Comparison of ENCODE assay signal across 8 cellular contexts in the genomic region with DNA sequence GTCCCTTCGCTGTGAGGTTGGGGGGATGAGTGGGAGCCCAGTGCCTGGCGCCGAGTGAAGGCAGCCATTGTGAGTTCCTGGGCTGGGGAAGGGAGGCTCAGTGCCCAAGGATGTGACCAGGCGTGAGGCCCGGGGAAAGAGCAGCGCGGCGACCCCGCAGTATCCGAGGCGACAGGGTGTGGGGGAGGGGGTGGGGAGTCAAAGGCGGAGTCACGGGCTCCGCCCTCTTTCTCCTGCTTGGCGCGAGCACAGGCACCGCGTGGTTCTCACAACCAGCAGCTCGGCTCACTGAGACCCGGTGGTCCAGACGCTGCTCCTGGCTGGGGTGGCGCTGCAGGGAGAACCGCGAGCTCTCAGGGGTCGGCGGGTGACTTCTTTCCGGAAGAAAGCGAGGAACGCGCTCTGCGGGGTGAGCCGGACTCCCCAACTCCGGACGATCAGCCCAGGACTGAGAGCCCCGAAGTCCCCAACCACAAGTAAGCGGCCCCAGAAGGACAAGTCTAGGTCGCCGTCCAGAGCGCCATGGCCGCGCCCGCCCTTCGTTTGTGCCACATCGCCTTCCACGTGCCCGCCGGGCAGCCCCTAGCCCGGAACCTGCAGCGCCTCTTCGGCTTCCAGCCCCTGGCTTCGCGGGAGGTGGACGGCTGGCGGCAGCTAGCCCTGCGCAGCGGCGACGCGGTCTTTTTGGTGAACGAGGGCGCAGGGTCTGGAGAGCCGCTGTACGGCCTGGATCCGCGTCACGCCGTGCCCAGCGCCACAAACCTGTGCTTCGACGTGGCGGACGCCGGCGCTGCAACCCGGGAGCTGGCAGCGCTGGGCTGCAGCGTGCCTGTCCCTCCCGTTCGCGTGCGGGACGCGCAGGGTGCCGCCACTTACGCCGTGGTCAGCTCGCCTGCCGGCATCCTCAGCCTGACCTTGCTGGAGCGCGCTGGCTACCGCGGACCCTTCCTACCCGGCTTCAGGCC. TPM values are rescaled to one million over a fixed set of nuclear protein-coding genes. Genes with fewer than 3 reads are reported as not detected.
DNase-seq lines count a peak whose midpoint lies in the region; ATAC-seq and TF ChIP-seq lines count a peak whose summit lies in the region.

A gene (plus strand): TSS at position 269 of the 965 bp plus-strand sequence. CDS start 254 bp downstream, at position 523.

- H2AFZ ChIP-seq in hepatocyte: peak within 1 kb of the TSS; percentile 90

- H3K79me2 ChIP-seq in hepatocyte: peaks cover 3% of the 10 kb centered on the region

- no peak within 1 kb of the TSS for H3K9ac ChIP-seq in rectal smooth muscle tissue (ENCODE audit: low read length)

- no peaks in the 10 kb centered on the region for H3K27me3 ChIP-seq in hepatocyte
- no peaks in the 10 kb centered on the region for H3K27me3 ChIP-seq in rectal smooth muscle tissue (ENCODE audit: control insufficient read depth, insufficient read depth, low read length)

- H3K9me3 ChIP-seq in hepatocyte (ENCODE audit: low read depth): no peaks in the 10 kb centered on the region

- H3K9me2 ChIP-seq in hepatocyte (replicated peaks; ENCODE audit: insufficient read depth): no peaks in the 10 kb centered on the region

- H3K27ac ChIP-seq in hepatocyte (peak within 1 kb of the TSS; percentile 23), rectal smooth muscle tissue (ENCODE audit: low read depth, low read length) (no peak within 1 kb of the TSS)

- ATAC-seq in HG03432 (IDR thresholded peaks at IDR 0.05; ENCODE audit: unreplicated experiment) (peak; percentile 74), SK-N-SH treated with all-trans-retinoic acid at 6 μM for 48 hours (peak; percentile 72)

- H3K36me3 ChIP-seq in hepatocyte (replicated peaks; ENCODE audit: insufficient read depth, low read depth): no peaks in the 10 kb centered on the region
- peaks cover 1% of the 10 kb centered on the region for H3K36me3 ChIP-seq in rectal smooth muscle tissue (ENCODE audit: control insufficient read depth, insufficient read depth, low read length)

- WGBS in hepatocyte (ENCODE audit: low lambda C conversion rate, missing lambda C conversion rate): 33% methylated on average over 75 of the region's 93 CpGs

- TF ChIP-seq CTCF in hepatocyte (IDR thresholded peaks at IDR 0.05; ENCODE audit: poor library complexity): no peak

- no peaks in the 10 kb centered on the region for H4K20me1 ChIP-seq in hepatocyte (ENCODE audit: insufficient read depth, poor library complexity, severe bottlenecking)

- peaks cover 9% of the 10 kb centered on the region for H3K4me1 ChIP-seq in hepatocyte (ENCODE audit: insufficient read depth)
- H3K4me1 ChIP-seq in rectal smooth muscle tissue (ENCODE audit: control insufficient read depth, insufficient read depth, low read length): peaks cover 3% of the 10 kb centered on the region

- DNase-seq in ELF-1 (ENCODE audit: low read depth, low spot score): peak; percentile 95
- peak; percentile 33 for DNase-seq in amniotic epithelial cell (ENCODE audit: low read depth)
- peak; percentile 79 for DNase-seq in hepatocyte (ENCODE audit: low spot score)
- DNase-seq in HCEC 1CT: no peak
- DNase-seq in GDM1 (lab: John Stamatoyannopoulos, UW): no peak

- H3K4me2 ChIP-seq in hepatocyte: peak within 1 kb of the TSS; percentile 90

- peak within 1 kb of the TSS; percentile 23 for H3K4me3 ChIP-seq in hepatocyte
- peak within 1 kb of the TSS; percentile 66 for H3K4me3 ChIP-seq in rectal smooth muscle tissue (ENCODE audit: low read length)

TF ChIP-seq in SK-N-SH treated with all-trans-retinoic acid at 6 μM for 48 hours, 23 proteins besides CTCF, POLR2A, EP300 and RAD21 (continues in another document):
- TF ChIP-seq OSR1 (CRISPR knock-in tag; IDR thresholded peaks at IDR 0.05): no peak
- no peak for TF ChIP-seq GLIS3 (CRISPR knock-in tag; IDR thresholded peaks at IDR 0.05)
- TF ChIP-seq, protein P1, sequence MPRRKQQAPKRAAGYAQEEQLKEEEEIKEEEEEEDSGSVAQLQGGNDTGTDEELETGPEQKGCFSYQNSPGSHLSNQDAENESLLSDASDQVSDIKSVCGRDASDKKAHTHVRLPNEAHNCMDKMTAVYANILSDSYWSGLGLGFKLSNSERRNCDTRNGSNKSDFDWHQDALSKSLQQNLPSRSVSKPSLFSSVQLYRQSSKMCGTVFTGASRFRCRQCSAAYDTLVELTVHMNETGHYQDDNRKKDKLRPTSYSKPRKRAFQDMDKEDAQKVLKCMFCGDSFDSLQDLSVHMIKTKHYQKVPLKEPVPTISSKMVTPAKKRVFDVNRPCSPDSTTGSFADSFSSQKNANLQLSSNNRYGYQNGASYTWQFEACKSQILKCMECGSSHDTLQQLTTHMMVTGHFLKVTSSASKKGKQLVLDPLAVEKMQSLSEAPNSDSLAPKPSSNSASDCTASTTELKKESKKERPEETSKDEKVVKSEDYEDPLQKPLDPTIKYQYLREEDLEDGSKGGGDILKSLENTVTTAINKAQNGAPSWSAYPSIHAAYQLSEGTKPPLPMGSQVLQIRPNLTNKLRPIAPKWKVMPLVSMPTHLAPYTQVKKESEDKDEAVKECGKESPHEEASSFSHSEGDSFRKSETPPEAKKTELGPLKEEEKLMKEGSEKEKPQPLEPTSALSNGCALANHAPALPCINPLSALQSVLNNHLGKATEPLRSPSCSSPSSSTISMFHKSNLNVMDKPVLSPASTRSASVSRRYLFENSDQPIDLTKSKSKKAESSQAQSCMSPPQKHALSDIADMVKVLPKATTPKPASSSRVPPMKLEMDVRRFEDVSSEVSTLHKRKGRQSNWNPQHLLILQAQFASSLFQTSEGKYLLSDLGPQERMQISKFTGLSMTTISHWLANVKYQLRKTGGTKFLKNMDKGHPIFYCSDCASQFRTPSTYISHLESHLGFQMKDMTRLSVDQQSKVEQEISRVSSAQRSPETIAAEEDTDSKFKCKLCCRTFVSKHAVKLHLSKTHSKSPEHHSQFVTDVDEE (CRISPR knock-in tag; IDR thresholded peaks at IDR 0.05): no peak
- TF ChIP-seq ZNF565 (CRISPR knock-in tag; conservative IDR thresholded peaks at IDR 0.05; ENCODE audit: low read depth): no peak
- no peak for TF ChIP-seq TOX (CRISPR knock-in tag; IDR thresholded peaks at IDR 0.05; ENCODE audit: borderline replicate concordance)
- no peak for TF ChIP-seq SNAI2 (CRISPR knock-in tag; IDR thresholded peaks at IDR 0.05)
- TF ChIP-seq, protein P2, sequence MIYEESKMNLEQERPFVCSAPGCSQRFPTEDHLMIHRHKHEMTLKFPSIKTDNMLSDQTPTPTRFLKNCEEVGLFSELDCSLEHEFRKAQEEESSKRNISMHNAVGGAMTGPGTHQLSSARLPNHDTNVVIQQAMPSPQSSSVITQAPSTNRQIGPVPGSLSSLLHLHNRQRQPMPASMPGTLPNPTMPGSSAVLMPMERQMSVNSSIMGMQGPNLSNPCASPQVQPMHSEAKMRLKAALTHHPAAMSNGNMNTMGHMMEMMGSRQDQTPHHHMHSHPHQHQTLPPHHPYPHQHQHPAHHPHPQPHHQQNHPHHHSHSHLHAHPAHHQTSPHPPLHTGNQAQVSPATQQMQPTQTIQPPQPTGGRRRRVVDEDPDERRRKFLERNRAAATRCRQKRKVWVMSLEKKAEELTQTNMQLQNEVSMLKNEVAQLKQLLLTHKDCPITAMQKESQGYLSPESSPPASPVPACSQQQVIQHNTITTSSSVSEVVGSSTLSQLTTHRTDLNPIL (CRISPR knock-in tag; IDR thresholded peaks at IDR 0.05; ENCODE audit: low read depth): no peak
- TF ChIP-seq, protein P3, sequence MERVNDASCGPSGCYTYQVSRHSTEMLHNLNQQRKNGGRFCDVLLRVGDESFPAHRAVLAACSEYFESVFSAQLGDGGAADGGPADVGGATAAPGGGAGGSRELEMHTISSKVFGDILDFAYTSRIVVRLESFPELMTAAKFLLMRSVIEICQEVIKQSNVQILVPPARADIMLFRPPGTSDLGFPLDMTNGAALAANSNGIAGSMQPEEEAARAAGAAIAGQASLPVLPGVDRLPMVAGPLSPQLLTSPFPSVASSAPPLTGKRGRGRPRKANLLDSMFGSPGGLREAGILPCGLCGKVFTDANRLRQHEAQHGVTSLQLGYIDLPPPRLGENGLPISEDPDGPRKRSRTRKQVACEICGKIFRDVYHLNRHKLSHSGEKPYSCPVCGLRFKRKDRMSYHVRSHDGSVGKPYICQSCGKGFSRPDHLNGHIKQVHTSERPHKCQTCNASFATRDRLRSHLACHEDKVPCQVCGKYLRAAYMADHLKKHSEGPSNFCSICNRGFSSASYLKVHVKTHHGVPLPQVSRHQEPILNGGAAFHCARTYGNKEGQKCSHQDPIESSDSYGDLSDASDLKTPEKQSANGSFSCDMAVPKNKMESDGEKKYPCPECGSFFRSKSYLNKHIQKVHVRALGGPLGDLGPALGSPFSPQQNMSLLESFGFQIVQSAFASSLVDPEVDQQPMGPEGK (CRISPR knock-in tag; IDR thresholded peaks at IDR 0.05; ENCODE audit: borderline replicate concordance): no peak
- no peak for TF ChIP-seq ZC3H10 (CRISPR knock-in tag; IDR thresholded peaks at IDR 0.05)
- TF ChIP-seq, protein P4, sequence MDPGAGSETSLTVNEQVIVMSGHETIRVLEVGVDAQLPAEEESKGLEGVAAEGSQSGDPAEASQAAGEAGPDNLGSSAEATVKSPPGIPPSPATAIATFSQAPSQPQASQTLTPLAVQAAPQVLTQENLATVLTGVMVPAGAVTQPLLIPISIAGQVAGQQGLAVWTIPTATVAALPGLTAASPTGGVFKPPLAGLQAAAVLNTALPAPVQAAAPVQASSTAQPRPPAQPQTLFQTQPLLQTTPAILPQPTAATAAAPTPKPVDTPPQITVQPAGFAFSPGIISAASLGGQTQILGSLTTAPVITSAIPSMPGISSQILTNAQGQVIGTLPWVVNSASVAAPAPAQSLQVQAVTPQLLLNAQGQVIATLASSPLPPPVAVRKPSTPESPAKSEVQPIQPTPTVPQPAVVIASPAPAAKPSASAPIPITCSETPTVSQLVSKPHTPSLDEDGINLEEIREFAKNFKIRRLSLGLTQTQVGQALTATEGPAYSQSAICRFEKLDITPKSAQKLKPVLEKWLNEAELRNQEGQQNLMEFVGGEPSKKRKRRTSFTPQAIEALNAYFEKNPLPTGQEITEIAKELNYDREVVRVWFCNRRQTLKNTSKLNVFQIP (CRISPR knock-in tag; IDR thresholded peaks at IDR 0.05; ENCODE audit: borderline replicate concordance, low read depth): no peak
- TF ChIP-seq, protein P5, sequence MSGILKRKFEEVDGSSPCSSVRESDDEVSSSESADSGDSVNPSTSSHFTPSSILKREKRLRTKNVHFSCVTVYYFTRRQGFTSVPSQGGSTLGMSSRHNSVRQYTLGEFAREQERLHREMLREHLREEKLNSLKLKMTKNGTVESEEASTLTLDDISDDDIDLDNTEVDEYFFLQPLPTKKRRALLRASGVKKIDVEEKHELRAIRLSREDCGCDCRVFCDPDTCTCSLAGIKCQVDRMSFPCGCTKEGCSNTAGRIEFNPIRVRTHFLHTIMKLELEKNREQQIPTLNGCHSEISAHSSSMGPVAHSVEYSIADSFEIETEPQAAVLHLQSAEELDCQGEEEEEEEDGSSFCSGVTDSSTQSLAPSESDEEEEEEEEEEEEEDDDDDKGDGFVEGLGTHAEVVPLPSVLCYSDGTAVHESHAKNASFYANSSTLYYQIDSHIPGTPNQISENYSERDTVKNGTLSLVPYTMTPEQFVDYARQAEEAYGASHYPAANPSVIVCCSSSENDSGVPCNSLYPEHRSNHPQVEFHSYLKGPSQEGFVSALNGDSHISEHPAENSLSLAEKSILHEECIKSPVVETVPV (CRISPR knock-in tag; IDR thresholded peaks at IDR 0.05): no peak
- TF ChIP-seq ZFP3 (CRISPR knock-in tag; IDR thresholded peaks at IDR 0.05): no peak

RNA-seq across cellular contexts. Expression of the gene that starts here (rescaled TPM):
- total RNA-seq in hepatocyte: 3.9 and 6.2 TPM in 2 replicates
- 5.1 and 5.8 TPM in 2 replicates for polyA plus RNA-seq in hepatocyte

Comparison
In these comparisons a context has a peak if more than half of its experiments do, and no peak if none do; other contexts are left out.
1. DNase-seq: peak in ELF-1 (single experiment), amniotic epithelial cell (single experiment) and hepatocyte (single experiment); none in HCEC 1CT (single experiment) and GDM1 (single experiment).